ENCODE assay signal across 12 cellular contexts in the genomic region with DNA sequence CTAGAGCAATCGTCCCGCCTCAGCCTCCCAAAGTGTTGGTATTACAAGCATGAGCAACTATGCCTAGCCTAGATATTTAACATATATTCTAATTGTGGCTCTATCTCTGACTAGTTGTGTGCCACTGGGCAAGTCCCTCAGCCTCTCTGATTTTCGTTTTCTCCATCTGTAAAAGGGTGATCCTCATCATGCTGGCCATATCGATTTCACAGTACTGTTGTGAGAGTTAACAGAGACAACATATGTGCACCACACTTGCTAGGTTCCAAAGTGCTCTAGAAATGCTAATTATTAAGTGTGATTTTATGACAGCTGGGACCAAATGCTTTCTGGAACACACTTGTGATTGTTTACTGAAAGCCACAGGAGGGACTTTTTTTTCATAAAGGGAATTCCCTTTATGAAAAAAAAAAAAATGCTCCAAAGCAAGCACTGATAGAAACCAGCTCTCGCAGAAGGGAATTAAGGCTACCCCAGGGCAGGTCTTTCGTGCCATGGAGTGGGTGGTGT.
DNase-seq lines count a peak whose midpoint lies in the region; ATAC-seq and TF ChIP-seq lines count a peak whose summit lies in the region.
"Had no signal": no experiment of that assay in that cellular context is flagged by ENCODE, and none has a peak within 500 bp of the region (broad histone marks: within the 10 kb centered on the region; RNA-seq: fewer than 3 reads in every experiment).

No MANE protein-coding gene starts in this region.

- H3K4me3 ChIP-seq in CD8-positive, alpha-beta T cell (ENCODE audit: low read depth, low read length), result no peak overlapping the region

- H3K36me3 Mint-ChIP-seq in activated T-helper 17 cell treated with anti-CD3 and anti-CD28 coated beads, Interleukin-2, amount 50 U/mL, for 72 hours (ENCODE audit: low read depth), result no peaks in the 10 kb centered on the region
- H3K36me3 Mint-ChIP-seq in CD8-positive, alpha-beta T cell, result no peaks in the 10 kb centered on the region

- no peak for TF ChIP-seq CTCF in CD8-positive, alpha-beta T cell (IDR thresholded peaks at IDR 0.05)

- no peaks in the 10 kb centered on the region for H3K27me3 ChIP-seq in CD8-positive, alpha-beta T cell (ENCODE audit: insufficient read depth, low read length)

- peaks cover 6% of the 10 kb centered on the region for H3K4me1 Mint-ChIP-seq in activated T-helper 17 cell treated with anti-CD3 and anti-CD28 coated beads, Interleukin-2, amount 50 U/mL, for 72 hours
- H3K4me1 Mint-ChIP-seq in CD8-positive, alpha-beta T cell (ENCODE audit: low read depth), result no peaks in the 10 kb centered on the region
- H3K4me1 Mint-ChIP-seq: central memory CD8-positive, alpha-beta T cell had no signal

- ATAC-seq in GM21423 (IDR thresholded peaks at IDR 0.05; ENCODE audit: unreplicated experiment) (peak; percentile 75), HG03095 (IDR thresholded peaks at IDR 0.05; ENCODE audit: unreplicated experiment) (peak; percentile 77)
- peak; percentile 91 for ATAC-seq in activated T-helper 17 cell treated with anti-CD3 and anti-CD28 coated beads, Interleukin-2, amount 50 U/mL, for 72 hours (replicated peaks)
- no peak for ATAC-seq in CD8-positive, alpha-beta T cell

- intact Hi-C loops in CD8-positive, alpha-beta T cell (cut with DNase I, micrococcal nuclease), result no loop called here

- H3K9me3 ChIP-seq in CD8-positive, alpha-beta T cell (ENCODE audit: low read length), result no peaks in the 10 kb centered on the region

- no peaks in the 10 kb centered on the region for H3K36me3 ChIP-seq in CD8-positive, alpha-beta T cell (ENCODE audit: insufficient read depth, low read length)

- CTCF ChIA-PET in CD8-positive, alpha-beta T cell (lab: Charles Lee), result no interaction called here

- no peak overlapping the region for H3K4me3 Mint-ChIP-seq in activated T-helper 17 cell treated with anti-CD3 and anti-CD28 coated beads, Interleukin-2, amount 50 U/mL, for 72 hours
- H3K4me3 Mint-ChIP-seq in CD8-positive, alpha-beta T cell, result no peak overlapping the region
- H3K4me3 Mint-ChIP-seq: central memory CD8-positive, alpha-beta T cell had no signal

- no peaks in the 10 kb centered on the region for H3K4me1 ChIP-seq in CD8-positive, alpha-beta T cell (ENCODE audit: insufficient read depth, low read length)

- DNase-seq in NCI-H1417 (lab: John Stamatoyannopoulos, UW) (peak in 2 of 3 experiments; percentile 16 to 74), NCI-H1417 treated with DMSO at 0.1 percent for 48 hours (lab: John Stamatoyannopoulos, UW) (no peak), cerebellar nuclear complex (lab: John Stamatoyannopoulos, UW) (no peak), foreskin melanocyte (no peak)
- DNase-seq in CD8-positive, alpha-beta T cell, result no peak
- DNase-seq: 8988T, foreskin fibroblast, retina had no signal

- H3K9me3 Mint-ChIP-seq in activated T-helper 17 cell treated with anti-CD3 and anti-CD28 coated beads, Interleukin-2, amount 50 U/mL, for 72 hours, result no peaks in the 10 kb centered on the region
- H3K9me3 Mint-ChIP-seq in CD8-positive, alpha-beta T cell, result no peaks in the 10 kb centered on the region
- H3K9me3 Mint-ChIP-seq: central memory CD8-positive, alpha-beta T cell had no signal

- H3K27me3 Mint-ChIP-seq in activated T-helper 17 cell treated with anti-CD3 and anti-CD28 coated beads, Interleukin-2, amount 50 U/mL, for 72 hours, result peaks cover 36% of the 10 kb centered on the region
- H3K27me3 Mint-ChIP-seq in CD8-positive, alpha-beta T cell (ENCODE audit: low read depth), result peaks cover 10% of the 10 kb centered on the region

- POLR2A ChIA-PET in CD8-positive, alpha-beta T cell (lab: Charles Lee), result no interaction called here

- no peak overlapping the region for H3K27ac Mint-ChIP-seq in activated T-helper 17 cell treated with anti-CD3 and anti-CD28 coated beads, Interleukin-2, amount 50 U/mL, for 72 hours
- H3K27ac Mint-ChIP-seq in CD8-positive, alpha-beta T cell, result no peak overlapping the region

- H3K27ac ChIP-seq in CD8-positive, alpha-beta T cell (ENCODE audit: low read depth, low read length), result no peak overlapping the region

Comparison
In these comparisons a context has a peak if more than half of its experiments do, and no peak if none do; other contexts are left out.
1. DNase-seq: peak in NCI-H1417 (2 of 3); none in NCI-H1417 treated with DMSO at 0.1 percent for 48 hours (single experiment), cerebellar nuclear complex (0 of 2), CD8-positive, alpha-beta T cell (0 of 7) and foreskin melanocyte (single experiment).